Comparison of ENCODE assay signal across 21 cellular contexts in the genomic region with DNA sequence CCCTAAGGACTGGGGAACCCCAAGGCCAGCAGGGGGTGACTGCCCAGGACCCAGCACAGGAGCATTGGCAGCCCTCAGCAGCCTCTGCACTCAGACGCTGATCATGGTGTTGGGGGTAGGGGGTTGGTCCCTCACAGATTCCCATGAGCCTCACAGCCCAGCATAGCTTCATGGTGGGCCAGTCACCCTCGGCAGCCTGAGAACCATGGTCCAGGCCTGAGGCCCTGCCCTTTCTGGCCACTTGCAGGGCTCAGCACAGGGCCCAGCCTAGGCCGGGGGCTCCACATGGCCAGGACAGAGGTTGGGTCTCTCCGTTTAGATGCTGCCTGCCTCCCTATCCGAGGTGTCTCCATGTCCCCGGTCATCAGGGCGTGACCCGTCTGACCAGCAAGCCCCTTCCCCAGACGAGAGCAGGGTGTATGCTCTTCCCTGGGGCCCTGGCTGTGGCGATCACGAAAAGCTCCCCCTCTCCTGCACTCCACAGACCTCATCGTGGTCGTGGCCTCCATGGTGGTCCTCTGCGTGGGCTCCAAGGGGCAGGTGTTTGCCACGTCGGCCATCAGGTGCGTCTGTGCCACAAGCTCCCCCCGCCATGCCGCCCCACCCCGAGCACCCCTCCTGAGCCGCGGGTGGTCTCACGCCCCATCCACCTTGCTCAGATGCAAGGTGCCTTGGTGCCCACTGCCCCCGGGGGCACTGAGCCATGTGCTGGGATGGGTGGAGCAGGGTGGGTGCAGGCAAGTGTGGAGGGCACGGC.
"Had no signal": no experiment of that assay in that cellular context is flagged by ENCODE, and none has a peak within 500 bp of the region (broad histone marks: within the 10 kb centered on the region; RNA-seq: fewer than 3 reads in every experiment).

No MANE protein-coding gene starts in this region.

- H3K4me3 Mint-ChIP-seq: activated CD4-positive, alpha-beta T cell treated with anti-CD3 and anti-CD28 coated beads, Interleukin-2, amount 10 ng/mL, durations not matched to agents 7 days and 5 days; activated CD8-positive, alpha-beta memory T cell treated with anti-CD3 and anti-CD28 coated beads, Interleukin-2, amount 10 ng/mL, durations not matched to agents 7 days and 5 days; activated CD8-positive, alpha-beta T cell treated with anti-CD3 and anti-CD28 coated beads for 36 hours; activated naive CD8-positive, alpha-beta T cell; immature natural killer cell; T-cell; T-helper 2 cell treated with Interferon-gamma antibody and Interleukin-4, amounts not matched to agents 5 μg/mL and 100 μg/mL, for 36 hours had no signal

- ATAC-seq: activated CD8-positive, alpha-beta memory T cell treated with anti-CD3 and anti-CD28 coated beads, Interleukin-2, amount 10 ng/mL, durations not matched to agents 7 days and 5 days; activated CD8-positive, alpha-beta T cell treated with anti-CD3 and anti-CD28 coated beads for 36 hours; stimulated activated naive CD8-positive, alpha-beta T cell treated with anti-CD3 and anti-CD28 coated beads, Interleukin-15, Interleukin-2, amounts not matched to agents 100 U/mL and 50 U/mL, for 24 hours; T-cell had no signal

- H3K36me3 ChIP-seq: thyroid gland, WERI-Rb-1 had no signal

- H3K4me3 ChIP-seq: thyroid gland had no signal

- H3K9me3 Mint-ChIP-seq: activated CD4-positive, alpha-beta T cell treated with anti-CD3 and anti-CD28 coated beads, Interleukin-2, amount 10 ng/mL, durations not matched to agents 7 days and 5 days; activated CD8-positive, alpha-beta T cell treated with anti-CD3 and anti-CD28 coated beads for 36 hours; immature natural killer cell; naive B cell; T-cell; T-helper 2 cell treated with Interferon-gamma antibody and Interleukin-4, amounts not matched to agents 5 μg/mL and 100 μg/mL, for 36 hours had no signal

- H3K27ac ChIP-seq: thyroid gland, WERI-Rb-1 had no signal

- H3K4me1 Mint-ChIP-seq: activated CD4-positive, alpha-beta T cell treated with anti-CD3 and anti-CD28 coated beads, Interleukin-2, amount 10 ng/mL, durations not matched to agents 7 days and 5 days; naive B cell had no signal

- H3K27me3 ChIP-seq: thyroid gland had no signal

- DNase-seq: activated CD4-positive, alpha-beta T cell treated with anti-CD3 and anti-CD28 coated beads, Interleukin-2, amount 10 ng/mL, durations not matched to agents 7 days and 5 days; activated CD4-positive, CD25-positive, alpha-beta regulatory T cell treated with anti-CD3 and anti-CD28 coated beads, Interleukin-2, amount 50 U/mL, for 72 hours; activated CD8-positive, alpha-beta memory T cell treated with anti-CD3 and anti-CD28 coated beads, Interleukin-2, amount 10 ng/mL, durations not matched to agents 7 days and 5 days; activated CD8-positive, alpha-beta T cell treated with anti-CD3 and anti-CD28 coated beads for 36 hours; activated gamma-delta T cell treated with Interleukin-2 at 50 U/mL for 16 hours; activated T-cell treated with anti-CD3 and anti-CD28 coated beads for 4 hours; amniotic stem cell; foreskin fibroblast; immature natural killer cell; kidney glomerular epithelial cell; mesendoderm; naive B cell; occipital lobe; stimulated activated CD4-positive, alpha-beta T cell treated with anti-CD3 and anti-CD28 coated beads, Interleukin-12 subunit alpha, Interleukin-12 subunit beta, amount 100 ng/mL, for 4 hours; stimulated activated CD4-positive, alpha-beta T cell treated with anti-CD3 and anti-CD28 coated beads, Interleukin-4, amount 100 ng/mL, for 4 hours; stimulated activated naive CD8-positive, alpha-beta T cell treated with anti-CD3 and anti-CD28 coated beads, Interleukin-15, Interleukin-2, amounts not matched to agents 100 U/mL and 50 U/mL, for 24 hours; T-cell; thyroid gland; WERI-Rb-1 had no signal

- H3K27me3 Mint-ChIP-seq: activated CD4-positive, alpha-beta T cell treated with anti-CD3 and anti-CD28 coated beads, Interleukin-2, amount 10 ng/mL, durations not matched to agents 7 days and 5 days; activated CD8-positive, alpha-beta memory T cell treated with anti-CD3 and anti-CD28 coated beads, Interleukin-2, amount 10 ng/mL, durations not matched to agents 7 days and 5 days; activated CD8-positive, alpha-beta T cell treated with anti-CD3 and anti-CD28 coated beads for 36 hours; activated naive CD8-positive, alpha-beta T cell; naive B cell; T-cell had no signal

- H3K36me3 Mint-ChIP-seq: activated CD8-positive, alpha-beta memory T cell treated with anti-CD3 and anti-CD28 coated beads, Interleukin-2, amount 10 ng/mL, durations not matched to agents 7 days and 5 days; activated naive CD8-positive, alpha-beta T cell; immature natural killer cell; naive B cell; T-cell had no signal

- H3K27ac Mint-ChIP-seq: activated CD4-positive, alpha-beta T cell treated with anti-CD3 and anti-CD28 coated beads, Interleukin-2, amount 10 ng/mL, durations not matched to agents 7 days and 5 days; activated CD8-positive, alpha-beta memory T cell treated with anti-CD3 and anti-CD28 coated beads, Interleukin-2, amount 10 ng/mL, durations not matched to agents 7 days and 5 days; activated CD8-positive, alpha-beta T cell treated with anti-CD3 and anti-CD28 coated beads for 36 hours; activated naive CD8-positive, alpha-beta T cell; immature natural killer cell; naive B cell; T-cell; T-helper 2 cell treated with Interferon-gamma antibody and Interleukin-4, amounts not matched to agents 5 μg/mL and 100 μg/mL, for 36 hours had no signal

- H3K9me3 ChIP-seq: thyroid gland had no signal
